1 cellular context compared by ENCODE assay signal in genomic region chr1:157110686-157111085, GRCh38.
TF ChIP-seq lines count a peak whose summit lies in the region.

No MANE protein-coding gene starts in this region.

TF ChIP-seq in HepG2, 621 proteins besides CTCF, POLR2A, EP300 and RAD21 (continued from another document):
- TF ChIP-seq ZNF12 (CRISPR knock-in tag; IDR thresholded peaks at IDR 0.05) (no peak), TARDBP (CRISPR knock-in tag; IDR thresholded peaks at IDR 0.05) (no peak), TCF7L2 (IDR thresholded peaks at IDR 0.05; ENCODE audit: low read depth, low read length) (no peak), KMT2B (CRISPR knock-in tag; IDR thresholded peaks at IDR 0.05) (no peak), ZNF549 (CRISPR knock-in tag; IDR thresholded peaks at IDR 0.05) (no peak), ZSCAN30 (CRISPR knock-in tag; IDR thresholded peaks at IDR 0.05) (no peak), ZNF382 (CRISPR knock-in tag; IDR thresholded peaks at IDR 0.05; ENCODE audit: borderline replicate concordance) (no peak), NBN (conservative IDR thresholded peaks at IDR 0.05) (no peak), ZNF616 (CRISPR knock-in tag; IDR thresholded peaks at IDR 0.05; ENCODE audit: low read depth) (no peak), JARID2 (CRISPR knock-in tag; IDR thresholded peaks at IDR 0.05; ENCODE audit: insufficient replicate concordance) (no peak), RELA (CRISPR knock-in tag; IDR thresholded peaks at IDR 0.05) (no peak)
- TF ChIP-seq, protein P1, sequence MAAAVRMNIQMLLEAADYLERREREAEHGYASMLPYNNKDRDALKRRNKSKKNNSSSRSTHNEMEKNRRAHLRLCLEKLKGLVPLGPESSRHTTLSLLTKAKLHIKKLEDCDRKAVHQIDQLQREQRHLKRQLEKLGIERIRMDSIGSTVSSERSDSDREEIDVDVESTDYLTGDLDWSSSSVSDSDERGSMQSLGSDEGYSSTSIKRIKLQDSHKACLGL (CRISPR knock-in tag; IDR thresholded peaks at IDR 0.05), result no peak
- TF ChIP-seq, protein P2, sequence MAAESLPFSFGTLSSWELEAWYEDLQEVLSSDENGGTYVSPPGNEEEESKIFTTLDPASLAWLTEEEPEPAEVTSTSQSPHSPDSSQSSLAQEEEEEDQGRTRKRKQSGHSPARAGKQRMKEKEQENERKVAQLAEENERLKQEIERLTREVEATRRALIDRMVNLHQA (CRISPR knock-in tag; IDR thresholded peaks at IDR 0.05), result no peak
